In the genomic region with DNA sequence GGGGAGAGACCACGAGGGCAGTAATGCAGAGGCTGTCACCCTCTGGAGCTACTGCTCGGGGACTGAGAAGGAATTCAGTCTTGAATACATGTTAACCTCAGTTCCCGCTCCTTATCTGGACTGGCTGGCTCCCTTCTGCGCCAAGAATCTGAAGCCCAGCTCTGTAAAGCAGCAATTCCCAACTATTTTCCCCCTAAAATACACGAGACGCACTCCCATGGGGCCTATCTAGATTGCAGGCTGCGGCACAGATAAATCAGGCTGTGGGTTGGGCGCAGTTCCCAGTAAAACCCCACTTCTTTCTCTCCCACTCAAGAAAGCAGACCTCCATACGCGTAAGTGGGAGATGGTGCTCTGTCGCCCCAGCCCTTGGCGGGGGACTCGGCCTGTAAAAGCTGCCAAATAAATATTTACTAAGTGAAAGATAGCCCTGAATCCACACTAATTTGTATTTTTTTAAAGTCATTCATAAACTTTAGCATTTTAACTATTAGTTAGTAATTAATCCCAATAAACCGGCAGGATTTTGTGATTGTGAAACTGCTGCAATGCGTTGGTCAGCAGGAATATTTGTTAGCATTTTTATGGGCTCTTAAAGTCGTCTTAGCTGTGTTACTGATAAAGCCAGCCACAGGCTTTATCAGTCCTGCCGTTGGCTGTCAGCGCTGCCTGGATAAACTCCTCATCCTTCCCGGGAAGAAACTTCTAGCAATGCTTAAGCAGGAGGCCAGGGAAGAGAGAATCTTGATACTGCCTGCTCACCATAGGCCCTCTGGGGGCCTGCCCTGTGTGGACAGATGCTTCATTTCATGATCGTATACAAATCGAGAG, we compare ENCODE assay signal across 1 cellular context.
TF ChIP-seq lines count a peak whose summit lies in the region.

No MANE protein-coding gene starts in this region.

TF ChIP-seq in GM23338, 12 proteins besides CTCF, POLR2A, EP300 and RAD21 (continued from another document):
- TF ChIP-seq, protein P1, sequence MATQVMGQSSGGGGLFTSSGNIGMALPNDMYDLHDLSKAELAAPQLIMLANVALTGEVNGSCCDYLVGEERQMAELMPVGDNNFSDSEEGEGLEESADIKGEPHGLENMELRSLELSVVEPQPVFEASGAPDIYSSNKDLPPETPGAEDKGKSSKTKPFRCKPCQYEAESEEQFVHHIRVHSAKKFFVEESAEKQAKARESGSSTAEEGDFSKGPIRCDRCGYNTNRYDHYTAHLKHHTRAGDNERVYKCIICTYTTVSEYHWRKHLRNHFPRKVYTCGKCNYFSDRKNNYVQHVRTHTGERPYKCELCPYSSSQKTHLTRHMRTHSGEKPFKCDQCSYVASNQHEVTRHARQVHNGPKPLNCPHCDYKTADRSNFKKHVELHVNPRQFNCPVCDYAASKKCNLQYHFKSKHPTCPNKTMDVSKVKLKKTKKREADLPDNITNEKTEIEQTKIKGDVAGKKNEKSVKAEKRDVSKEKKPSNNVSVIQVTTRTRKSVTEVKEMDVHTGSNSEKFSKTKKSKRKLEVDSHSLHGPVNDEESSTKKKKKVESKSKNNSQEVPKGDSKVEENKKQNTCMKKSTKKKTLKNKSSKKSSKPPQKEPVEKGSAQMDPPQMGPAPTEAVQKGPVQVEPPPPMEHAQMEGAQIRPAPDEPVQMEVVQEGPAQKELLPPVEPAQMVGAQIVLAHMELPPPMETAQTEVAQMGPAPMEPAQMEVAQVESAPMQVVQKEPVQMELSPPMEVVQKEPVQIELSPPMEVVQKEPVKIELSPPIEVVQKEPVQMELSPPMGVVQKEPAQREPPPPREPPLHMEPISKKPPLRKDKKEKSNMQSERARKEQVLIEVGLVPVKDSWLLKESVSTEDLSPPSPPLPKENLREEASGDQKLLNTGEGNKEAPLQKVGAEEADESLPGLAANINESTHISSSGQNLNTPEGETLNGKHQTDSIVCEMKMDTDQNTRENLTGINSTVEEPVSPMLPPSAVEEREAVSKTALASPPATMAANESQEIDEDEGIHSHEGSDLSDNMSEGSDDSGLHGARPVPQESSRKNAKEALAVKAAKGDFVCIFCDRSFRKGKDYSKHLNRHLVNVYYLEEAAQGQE (IDR thresholded peaks at IDR 0.05; ENCODE audit: unreplicated experiment), result no peak
- TF ChIP-seq POLR2AphosphoS5 (IDR thresholded peaks at IDR 0.05; ENCODE audit: low read depth), result no peak
- TF ChIP-seq, protein P2, sequence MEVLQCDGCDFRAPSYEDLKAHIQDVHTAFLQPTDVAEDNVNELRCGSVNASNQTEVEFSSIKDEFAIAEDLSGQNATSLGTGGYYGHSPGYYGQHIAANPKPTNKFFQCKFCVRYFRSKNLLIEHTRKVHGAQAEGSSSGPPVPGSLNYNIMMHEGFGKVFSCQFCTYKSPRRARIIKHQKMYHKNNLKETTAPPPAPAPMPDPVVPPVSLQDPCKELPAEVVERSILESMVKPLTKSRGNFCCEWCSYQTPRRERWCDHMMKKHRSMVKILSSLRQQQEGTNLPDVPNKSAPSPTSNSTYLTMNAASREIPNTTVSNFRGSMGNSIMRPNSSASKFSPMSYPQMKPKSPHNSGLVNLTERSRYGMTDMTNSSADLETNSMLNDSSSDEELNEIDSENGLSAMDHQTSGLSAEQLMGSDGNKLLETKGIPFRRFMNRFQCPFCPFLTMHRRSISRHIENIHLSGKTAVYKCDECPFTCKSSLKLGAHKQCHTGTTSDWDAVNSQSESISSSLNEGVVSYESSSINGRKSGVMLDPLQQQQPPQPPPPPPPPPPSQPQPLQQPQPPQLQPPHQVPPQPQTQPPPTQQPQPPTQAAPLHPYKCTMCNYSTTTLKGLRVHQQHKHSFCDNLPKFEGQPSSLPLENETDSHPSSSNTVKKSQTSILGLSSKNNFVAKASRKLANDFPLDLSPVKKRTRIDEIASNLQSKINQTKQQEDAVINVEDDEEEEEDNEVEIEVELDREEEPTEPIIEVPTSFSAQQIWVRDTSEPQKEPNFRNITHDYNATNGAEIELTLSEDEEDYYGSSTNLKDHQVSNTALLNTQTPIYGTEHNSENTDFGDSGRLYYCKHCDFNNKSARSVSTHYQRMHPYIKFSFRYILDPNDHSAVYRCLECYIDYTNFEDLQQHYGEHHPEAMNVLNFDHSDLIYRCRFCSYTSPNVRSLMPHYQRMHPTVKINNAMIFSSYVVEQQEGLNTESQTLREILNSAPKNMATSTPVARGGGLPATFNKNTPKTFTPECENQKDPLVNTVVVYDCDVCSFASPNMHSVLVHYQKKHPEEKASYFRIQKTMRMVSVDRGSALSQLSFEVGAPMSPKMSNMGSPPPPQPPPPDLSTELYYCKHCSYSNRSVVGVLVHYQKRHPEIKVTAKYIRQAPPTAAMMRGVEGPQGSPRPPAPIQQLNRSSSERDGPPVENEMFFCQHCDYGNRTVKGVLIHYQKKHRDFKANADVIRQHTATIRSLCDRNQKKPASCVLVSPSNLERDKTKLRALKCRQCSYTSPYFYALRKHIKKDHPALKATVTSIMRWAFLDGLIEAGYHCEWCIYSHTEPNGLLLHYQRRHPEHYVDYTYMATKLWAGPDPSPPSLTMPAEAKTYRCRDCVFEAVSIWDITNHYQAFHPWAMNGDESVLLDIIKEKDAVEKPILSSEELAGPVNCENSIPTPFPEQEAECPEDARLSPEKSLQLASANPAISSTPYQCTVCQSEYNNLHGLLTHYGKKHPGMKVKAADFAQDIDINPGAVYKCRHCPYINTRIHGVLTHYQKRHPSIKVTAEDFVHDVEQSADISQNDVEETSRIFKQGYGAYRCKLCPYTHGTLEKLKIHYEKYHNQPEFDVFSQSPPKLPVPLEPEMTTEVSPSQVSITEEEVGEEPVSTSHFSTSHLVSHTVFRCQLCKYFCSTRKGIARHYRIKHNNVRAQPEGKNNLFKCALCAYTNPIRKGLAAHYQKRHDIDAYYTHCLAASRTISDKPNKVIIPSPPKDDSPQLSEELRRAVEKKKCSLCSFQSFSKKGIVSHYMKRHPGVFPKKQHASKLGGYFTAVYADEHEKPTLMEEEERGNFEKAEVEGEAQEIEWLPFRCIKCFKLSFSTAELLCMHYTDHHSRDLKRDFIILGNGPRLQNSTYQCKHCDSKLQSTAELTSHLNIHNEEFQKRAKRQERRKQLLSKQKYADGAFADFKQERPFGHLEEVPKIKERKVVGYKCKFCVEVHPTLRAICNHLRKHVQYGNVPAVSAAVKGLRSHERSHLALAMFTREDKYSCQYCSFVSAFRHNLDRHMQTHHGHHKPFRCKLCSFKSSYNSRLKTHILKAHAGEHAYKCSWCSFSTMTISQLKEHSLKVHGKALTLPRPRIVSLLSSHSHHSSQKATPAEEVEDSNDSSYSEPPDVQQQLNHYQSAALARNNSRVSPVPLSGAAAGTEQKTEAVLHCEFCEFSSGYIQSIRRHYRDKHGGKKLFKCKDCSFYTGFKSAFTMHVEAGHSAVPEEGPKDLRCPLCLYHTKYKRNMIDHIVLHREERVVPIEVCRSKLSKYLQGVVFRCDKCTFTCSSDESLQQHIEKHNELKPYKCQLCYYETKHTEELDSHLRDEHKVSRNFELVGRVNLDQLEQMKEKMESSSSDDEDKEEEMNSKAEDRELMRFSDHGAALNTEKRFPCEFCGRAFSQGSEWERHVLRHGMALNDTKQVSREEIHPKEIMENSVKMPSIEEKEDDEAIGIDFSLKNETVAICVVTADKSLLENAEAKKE (CRISPR knock-in tag; IDR thresholded peaks at IDR 0.05), result no peak
